In the genomic region with DNA sequence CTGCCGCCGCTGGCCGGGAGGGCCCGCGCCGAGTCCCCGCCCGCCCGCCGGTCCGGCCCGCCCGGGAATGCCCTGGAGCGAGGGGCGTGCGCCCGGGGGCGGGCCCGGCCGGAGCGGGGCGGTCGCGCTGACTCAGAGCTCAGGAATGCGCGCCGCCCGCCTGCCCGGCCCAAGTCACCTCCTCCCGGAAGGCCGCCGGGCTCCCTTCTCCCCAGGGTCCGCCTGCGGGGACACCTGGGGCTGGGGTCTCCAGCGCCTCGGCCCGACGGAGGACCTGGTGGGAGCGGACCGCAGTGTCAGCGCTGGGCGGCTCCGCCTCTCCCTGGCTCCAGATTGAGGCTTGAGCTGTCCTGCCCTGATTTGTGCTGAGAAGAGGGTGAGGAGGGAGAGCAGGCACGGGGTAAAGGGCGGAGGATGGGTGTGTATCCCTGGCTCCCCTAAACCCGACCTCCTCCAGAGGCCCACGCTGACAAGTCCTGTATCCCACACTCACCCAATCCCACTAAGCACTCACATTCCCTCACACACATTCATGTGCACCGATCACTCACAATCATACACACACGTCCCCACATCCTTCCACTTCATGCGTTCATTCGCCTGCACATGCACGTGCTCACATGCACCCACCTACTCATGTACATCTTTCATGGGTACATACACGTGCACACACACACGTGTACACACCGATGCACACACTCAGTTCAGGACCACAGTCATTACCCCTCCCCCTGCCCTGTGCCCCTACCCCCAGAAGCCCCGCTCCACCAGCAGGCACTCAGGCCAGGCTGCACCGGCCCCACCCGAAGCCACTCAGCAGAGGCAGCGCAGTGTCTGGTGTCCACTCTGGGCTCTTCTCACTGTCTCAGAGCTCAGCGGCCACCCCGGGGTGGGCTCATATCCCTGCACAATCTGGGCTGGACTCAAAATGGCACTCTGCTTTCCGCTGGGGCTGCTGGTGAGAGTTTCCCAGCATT, we compare ENCODE assay signal across 1 cellular context.
A peak's percentile ranks its signal among the peaks of the same experiment; 100 is the strongest.
TF ChIP-seq lines count a peak whose summit lies in the region.

A gene with protein sequence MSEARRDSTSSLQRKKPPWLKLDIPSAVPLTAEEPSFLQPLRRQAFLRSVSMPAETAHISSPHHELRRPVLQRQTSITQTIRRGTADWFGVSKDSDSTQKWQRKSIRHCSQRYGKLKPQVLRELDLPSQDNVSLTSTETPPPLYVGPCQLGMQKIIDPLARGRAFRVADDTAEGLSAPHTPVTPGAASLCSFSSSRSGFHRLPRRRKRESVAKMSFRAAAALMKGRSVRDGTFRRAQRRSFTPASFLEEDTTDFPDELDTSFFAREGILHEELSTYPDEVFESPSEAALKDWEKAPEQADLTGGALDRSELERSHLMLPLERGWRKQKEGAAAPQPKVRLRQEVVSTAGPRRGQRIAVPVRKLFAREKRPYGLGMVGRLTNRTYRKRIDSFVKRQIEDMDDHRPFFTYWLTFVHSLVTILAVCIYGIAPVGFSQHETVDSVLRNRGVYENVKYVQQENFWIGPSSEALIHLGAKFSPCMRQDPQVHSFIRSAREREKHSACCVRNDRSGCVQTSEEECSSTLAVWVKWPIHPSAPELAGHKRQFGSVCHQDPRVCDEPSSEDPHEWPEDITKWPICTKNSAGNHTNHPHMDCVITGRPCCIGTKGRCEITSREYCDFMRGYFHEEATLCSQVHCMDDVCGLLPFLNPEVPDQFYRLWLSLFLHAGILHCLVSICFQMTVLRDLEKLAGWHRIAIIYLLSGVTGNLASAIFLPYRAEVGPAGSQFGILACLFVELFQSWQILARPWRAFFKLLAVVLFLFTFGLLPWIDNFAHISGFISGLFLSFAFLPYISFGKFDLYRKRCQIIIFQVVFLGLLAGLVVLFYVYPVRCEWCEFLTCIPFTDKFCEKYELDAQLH (minus strand): TSS at position 71 of the 977 bp plus-strand sequence. CDS start 7,616 bp downstream, outside the sequence.

TF ChIP-seq in H1, 55 proteins besides CTCF, POLR2A, EP300 and RAD21 (continued from another document):
- TF ChIP-seq CHD7 (IDR thresholded peaks at IDR 0.05; ENCODE audit: insufficient replicate concordance, low read length) (no peak), BRCA1 (IDR thresholded peaks at IDR 0.05; ENCODE audit: low read depth, low read length) (no peak), KDM1A (IDR thresholded peaks at IDR 0.05; ENCODE audit: borderline replicate concordance, low read length) (peak; percentile 80; the same call in 1 of the 2 replicates), TAF1 (IDR thresholded peaks at IDR 0.05; ENCODE audit: low read depth, low read length) (0 out of 2 replicates have a peak, but pooled peaks have one; percentile 25), NRF1 (IDR thresholded peaks at IDR 0.05; ENCODE audit: low read depth, low read length) (no peak), SIX5 (IDR thresholded peaks at IDR 0.05; ENCODE audit: low read depth, low read length) (no peak), YY1 (IDR thresholded peaks at IDR 0.05; ENCODE audit: low read depth, low read length) (no peak), SIRT6 (IDR thresholded peaks at IDR 0.05; ENCODE audit: low read length) (no peak)
